19 cellular contexts compared by ENCODE assay signal in the genomic region with DNA sequence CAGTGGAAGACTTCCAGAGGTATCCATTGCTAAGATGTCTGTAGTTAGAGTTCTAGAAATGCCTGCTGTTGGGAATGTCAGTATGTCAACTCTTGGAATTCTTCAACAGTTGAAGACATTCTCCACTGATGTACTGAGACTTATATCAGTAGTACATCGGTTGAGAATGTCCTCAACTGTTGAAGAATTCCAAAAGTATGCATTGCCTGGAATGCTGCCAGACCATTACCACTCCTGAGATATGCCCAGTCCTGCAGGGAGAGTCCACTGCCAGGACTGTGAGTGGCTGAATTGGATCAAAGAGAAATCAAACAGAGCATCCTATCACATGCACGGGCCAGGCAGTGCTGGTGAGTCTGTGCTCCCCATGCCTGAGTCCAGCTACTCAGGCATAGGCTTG. TPM values are rescaled to one million over a fixed set of nuclear protein-coding genes. Genes with fewer than 3 reads are reported as not detected.
DNase-seq lines count a peak whose midpoint lies in the region; ATAC-seq, FAIRE-seq and TF ChIP-seq lines count a peak whose summit lies in the region.
"Had no signal": no experiment of that assay in that cellular context is flagged by ENCODE, and none has a peak within 500 bp of the region (broad histone marks: within the 10 kb centered on the region; RNA-seq: fewer than 3 reads in every experiment).

No MANE protein-coding gene starts in this region.

- H3K27me3 ChIP-seq in brain microvascular endothelial cell (replicated peaks): no peaks in the 10 kb centered on the region
- no peaks in the 10 kb centered on the region for H3K27me3 ChIP-seq in thyroid gland
- H3K27me3 ChIP-seq in naive thymus-derived CD4-positive, alpha-beta T cell (ENCODE audit: control insufficient read depth in 2 of 2, insufficient read depth in 2 of 2, low read length in 2 of 2): no peaks in the 10 kb centered on the region

- no peak overlapping the region for H3K4me3 Mint-ChIP-seq in naive thymus-derived CD4-positive, alpha-beta T cell
- H3K4me3 Mint-ChIP-seq: stimulated activated memory B cell treated with anti-CD40 and anti-IgM and Interleukin-4, amounts not matched to agents 10 μg/mL and 1 μg/mL and 100 μg/mL, for 72 hours had no signal

- CTCF ChIA-PET in naive thymus-derived CD4-positive, alpha-beta T cell (lab: Charles Lee): interaction anchor here (0.6 kb wide), 1 partner anchor 210 kb away, joined by 4 read pairs; no protein-coding TSS in a partner anchor

- in situ Hi-C loops in brain microvascular endothelial cell (cut with HindIII; ENCODE audit: low pct_ligation_motif_present, low sequenced_read_pairs): no loop called here

- WGBS in thyroid gland, 2 donors: 43 to 65% methylated on average over 2 of the region's 2 CpGs

- TF ChIP-seq CTCF in AG10803 (conservative IDR thresholded peaks at IDR 0.05; ENCODE audit: low read length) (no peak), brain microvascular endothelial cell (IDR thresholded peaks at IDR 0.05; ENCODE audit: low read depth, low read length, missing control alignments) (no peak), thyroid gland (IDR thresholded peaks at IDR 0.05) (no peak)

- H3K27me3 Mint-ChIP-seq in naive thymus-derived CD4-positive, alpha-beta T cell: no peaks in the 10 kb centered on the region
- H3K27me3 Mint-ChIP-seq: stimulated activated memory B cell treated with anti-CD40 and anti-IgM and Interleukin-4, amounts not matched to agents 10 μg/mL and 1 μg/mL and 100 μg/mL, for 72 hours had no signal

- H3K27ac Mint-ChIP-seq in naive thymus-derived CD4-positive, alpha-beta T cell: peak overlapping the region in 4 of 9 donors; percentile 28 to 76 (median 52)
- H3K27ac Mint-ChIP-seq: stimulated activated memory B cell treated with anti-CD40 and anti-IgM and Interleukin-4, amounts not matched to agents 10 μg/mL and 1 μg/mL and 100 μg/mL, for 72 hours had no signal

- no peak overlapping the region for H3K27ac ChIP-seq in brain microvascular endothelial cell
- H3K27ac ChIP-seq in thyroid gland: no peak overlapping the region
- no peak overlapping the region for H3K27ac ChIP-seq in naive thymus-derived CD4-positive, alpha-beta T cell (ENCODE audit: low read depth, low read length)
- H3K27ac ChIP-seq: C4-2B, gastrocnemius medialis had no signal

- no peak for ATAC-seq in GM21717 (IDR thresholded peaks at IDR 0.05; ENCODE audit: unreplicated experiment)
- ATAC-seq in naive thymus-derived CD4-positive, alpha-beta T cell: no peak
- ATAC-seq: gastrocnemius medialis; HCT116; stimulated activated memory B cell treated with anti-CD40 and anti-IgM and Interleukin-4, amounts not matched to agents 10 μg/mL and 1 μg/mL and 100 μg/mL, for 72 hours had no signal

- TF ChIP-seq POLR2A in GM12892 (IDR thresholded peaks at IDR 0.05; ENCODE audit: low read depth, low read length) (0 out of 2 replicates have a peak, but pooled peaks have one; percentile 3), thyroid gland (IDR thresholded peaks at IDR 0.05) (no peak)

- FAIRE-seq in GM12892 (lab: Jason Lieb, UNC): no peak
- FAIRE-seq: G401.6 had no signal

- H3K9me3 Mint-ChIP-seq in naive thymus-derived CD4-positive, alpha-beta T cell: peaks cover 0 to 22% (median 0%) of the 10 kb centered on the region in 11 donors

- H3K9me3 ChIP-seq in thyroid gland: no peaks in the 10 kb centered on the region
- H3K9me3 ChIP-seq in naive thymus-derived CD4-positive, alpha-beta T cell (ENCODE audit: control insufficient read depth in 2 of 3, low read length in 3 of 3): peaks cover 0 to 13% (median 0%) of the 10 kb centered on the region in 3 experiments

- H3K36me3 Mint-ChIP-seq in naive thymus-derived CD4-positive, alpha-beta T cell: peaks cover 35 to 76% (median 71%) of the 10 kb centered on the region in 5 donors

- no peaks in the 10 kb centered on the region for H3K4me1 ChIP-seq in thyroid gland
- H3K4me1 ChIP-seq in naive thymus-derived CD4-positive, alpha-beta T cell (ENCODE audit: control insufficient read depth in 2 of 2, insufficient read depth in 2 of 2, low read length in 2 of 2): peaks cover 31 to 36% of the 10 kb centered on the region in 2 donors
- H3K4me1 ChIP-seq: gastrocnemius medialis had no signal

- H3K36me3 ChIP-seq in brain microvascular endothelial cell (replicated peaks) (no peaks in the 10 kb centered on the region), thyroid gland (no peaks in the 10 kb centered on the region)
- H3K36me3 ChIP-seq in naive thymus-derived CD4-positive, alpha-beta T cell (ENCODE audit: control insufficient read depth in 2 of 3, insufficient read depth in 3 of 3, low read length in 3 of 3): peaks cover 18 to 88% (median 34%) of the 10 kb centered on the region in 3 experiments
- H3K36me3 ChIP-seq: gastrocnemius medialis had no signal

- POLR2A ChIA-PET in naive thymus-derived CD4-positive, alpha-beta T cell (lab: Charles Lee): interaction anchor here (0.6 to 4.2 kb wide), 3 partner anchors 40 to 189 kb away, joined by 3 to 22 read pairs (median 3); no protein-coding TSS in a partner anchor

- no peak overlapping the region for H3K4me3 ChIP-seq in AG10803 (ENCODE audit: low read length)
- no peak overlapping the region for H3K4me3 ChIP-seq in brain microvascular endothelial cell (ENCODE audit: low read depth, low read length)
- no peak overlapping the region for H3K4me3 ChIP-seq in thyroid gland (replicated peaks in 1 of 3)
- no peak overlapping the region for H3K4me3 ChIP-seq in naive thymus-derived CD4-positive, alpha-beta T cell (ENCODE audit: low read length)
- H3K4me3 ChIP-seq: gastrocnemius medialis had no signal

- H3K4me1 Mint-ChIP-seq in naive thymus-derived CD4-positive, alpha-beta T cell: peaks cover 31 to 50% (median 39%) of the 10 kb centered on the region in 7 donors

- DNase-seq in AG10803 (ENCODE audit: low read depth) (peak; percentile 65), GM12892 (ENCODE audit: insufficient read length) (no peak), brain microvascular endothelial cell (peak; percentile 70), islet precursor cell (peak; percentile 43), thyroid gland (no peak)
- no peak for DNase-seq in stimulated activated CD8-positive, alpha-beta memory T cell treated with anti-CD3 and anti-CD28 coated beads, Interleukin-4, amount 100 ng/mL, for 48 hours
- no peak for DNase-seq in naive thymus-derived CD4-positive, alpha-beta T cell
- DNase-seq: activated naive CD4-positive, alpha-beta T cell; cortex of kidney; gastrocnemius medialis; NCI-H2081; NCI-H774; SHP77 treated with DMSO at 0.1 percent for 48 hours; stimulated activated CD4-positive, alpha-beta T cell treated with anti-CD3 and anti-CD28 coated beads, Interleukin-2, amount 100 ng/mL, for 48 hours had no signal

- intact Hi-C loops in thyroid gland (cut with DNase I): no loop called here
- intact Hi-C loops in naive thymus-derived CD4-positive, alpha-beta T cell (cut with micrococcal nuclease): no loop called here

RNA-seq across cellular contexts. Expression of a gene that starts 42.0 kb away (rescaled TPM):
- polyA plus RNA-seq in GM12892 (2012; ENCODE audit: missing spikeins): 31.5 TPM
- total RNA-seq in thyroid gland: under 1 TPM; 0.11 to 0.88 (median 0.32) TPM
- total RNA-seq in naive thymus-derived CD4-positive, alpha-beta T cell: 10 to 100 TPM; 24.6 to 40.9 (median 31.4) TPM
- 10 to 100 TPM; 37.1 to 52.1 TPM for polyA plus RNA-seq in naive thymus-derived CD4-positive, alpha-beta T cell

Comparison
In these comparisons a context has a peak if more than half of its experiments do, and no peak if none do; other contexts are left out.
1. DNase-seq: peak in AG10803 (single experiment), brain microvascular endothelial cell (single experiment) and islet precursor cell (single experiment); none in GM12892 (single experiment), stimulated activated CD8-positive, alpha-beta memory T cell treated with anti-CD3 and anti-CD28 coated beads, Interleukin-4, amount 100 ng/mL, for 48 hours (single experiment), thyroid gland (0 of 2) and naive thymus-derived CD4-positive, alpha-beta T cell (0 of 9).
2. RNA of a gene that starts 42.0 kb away (total RNA-seq): 24.6 to 40.9 TPM in naive thymus-derived CD4-positive, alpha-beta T cell; 0.11 to 0.88 TPM in thyroid gland; every median in the first group is over 10 times any median in the second.